In the genomic region with DNA sequence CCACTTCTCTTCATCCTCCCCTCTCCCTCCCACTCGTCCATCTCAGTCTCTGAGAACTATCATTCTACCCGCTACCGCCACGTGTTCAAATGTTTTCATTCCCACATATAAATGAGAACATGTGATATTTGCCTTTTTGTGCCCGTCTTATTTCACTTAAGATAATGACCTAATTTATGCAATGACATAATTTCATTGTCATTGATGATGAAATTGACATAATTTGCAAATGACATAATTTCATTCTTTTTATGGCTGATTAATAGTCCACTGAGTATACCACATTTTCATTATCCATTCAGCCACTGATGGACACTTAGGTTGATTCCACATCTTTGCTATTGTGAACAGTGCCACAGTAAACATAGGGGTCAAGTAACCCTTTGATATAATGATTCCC, we compare ENCODE assay signal across 25 cellular contexts.
A peak's percentile ranks its signal among the peaks of the same experiment; 100 is the strongest.
DNase-seq lines count a peak whose midpoint lies in the region; ATAC-seq and TF ChIP-seq lines count a peak whose summit lies in the region.
"Had no signal": no experiment of that assay in that cellular context is flagged by ENCODE, and none has a peak within 500 bp of the region (broad histone marks: within the 10 kb centered on the region; RNA-seq: fewer than 3 reads in every experiment).

No MANE protein-coding gene starts in this region.

- no peak overlapping the region for H3K4ac ChIP-seq in mesenchymal stem cell (ENCODE audit: low read depth in 1 of 2, low read length in 2 of 2)

- H3K4me3 Mint-ChIP-seq in activated CD8-positive, alpha-beta memory T cell treated with anti-CD3 and anti-CD28 coated beads, Interleukin-2, amount 10 ng/mL, durations not matched to agents 7 days and 5 days = no peak overlapping the region
- H3K4me3 Mint-ChIP-seq: B cell; CD4-positive, alpha-beta T cell; CD8-positive, alpha-beta T cell had no signal

- H3K27ac ChIP-seq in HEK293 (ENCODE audit: extremely low read depth, low read depth, low read length) (no peak overlapping the region), osteoblast (ENCODE audit: low read depth, low read length) (no peak overlapping the region), stomach (no peak overlapping the region), mesenchymal stem cell (ENCODE audit: low read length, poor library complexity, severe bottlenecking) (no peak overlapping the region)
- H3K27ac ChIP-seq: 22Rv1; A549; BLaER1 treated with 17β-estradiol and CSF1 and Interleukin-3, amounts not matched to agents 10 nM and 100 nM; C4-2B had no signal

- H3K4me2 ChIP-seq in osteoblast (ENCODE audit: insufficient read depth, low read length) = no peak overlapping the region
- no peak overlapping the region for H3K4me2 ChIP-seq in mesenchymal stem cell (ENCODE audit: low read length, poor library complexity, severe bottlenecking)
- H3K4me2 ChIP-seq: A549; BLaER1 treated with 17β-estradiol and CSF1 and Interleukin-3, amounts not matched to agents 10 nM and 100 nM had no signal

- H3K27me3 ChIP-seq in osteoblast (ENCODE audit: insufficient read depth, low read length) = no peaks in the 10 kb centered on the region
- H3K27me3 ChIP-seq in stomach = peaks cover 0 to 9% (median 0%) of the 10 kb centered on the region in 3 donors
- H3K27me3 ChIP-seq in mesenchymal stem cell (ENCODE audit: control insufficient read depth in 1 of 2, insufficient read depth in 1 of 2, low read length in 2 of 2) = no peaks in the 10 kb centered on the region
- H3K27me3 ChIP-seq: BLaER1 treated with 17β-estradiol and CSF1 and Interleukin-3, amounts not matched to agents 10 nM and 100 nM had no signal

- H2BK15ac ChIP-seq in mesenchymal stem cell (ENCODE audit: low read depth, poor library complexity, severe bottlenecking) = no peak overlapping the region

- no peaks in the 10 kb centered on the region for H3K36me3 Mint-ChIP-seq in activated CD8-positive, alpha-beta memory T cell treated with anti-CD3 and anti-CD28 coated beads, Interleukin-2, amount 10 ng/mL, durations not matched to agents 7 days and 5 days
- H3K36me3 Mint-ChIP-seq: CD8-positive, alpha-beta T cell had no signal

- no peak overlapping the region for H3K23ac ChIP-seq in mesenchymal stem cell (ENCODE audit: low read length in 2 of 2)

- no peaks in the 10 kb centered on the region for H4K20me1 ChIP-seq in osteoblast (ENCODE audit: insufficient read depth, low read length)
- H4K20me1 ChIP-seq: BLaER1 treated with 17β-estradiol and CSF1 and Interleukin-3, amounts not matched to agents 10 nM and 100 nM had no signal

- no peak overlapping the region for H4K8ac ChIP-seq in mesenchymal stem cell (ENCODE audit: low read length)

- H3K9me3 ChIP-seq in HEK293 (ENCODE audit: control insufficient read depth, insufficient read depth, low read depth, low read length) = no peaks in the 10 kb centered on the region
- H3K9me3 ChIP-seq in osteoblast (ENCODE audit: low read depth, low read length) = no peaks in the 10 kb centered on the region
- no peaks in the 10 kb centered on the region for H3K9me3 ChIP-seq in stomach
- no peaks in the 10 kb centered on the region for H3K9me3 ChIP-seq in mesenchymal stem cell (ENCODE audit: control insufficient read depth, low read length)
- H3K9me3 ChIP-seq: A549; BLaER1 treated with 17β-estradiol and CSF1 and Interleukin-3, amounts not matched to agents 10 nM and 100 nM; Caco-2 had no signal

- no peak for ATAC-seq in activated CD8-positive, alpha-beta memory T cell treated with anti-CD3 and anti-CD28 coated beads, Interleukin-2, amount 10 ng/mL, durations not matched to agents 7 days and 5 days
- no peak for ATAC-seq in GM21447 (IDR thresholded peaks at IDR 0.05; ENCODE audit: unreplicated experiment)
- ATAC-seq: A549; CD8-positive, alpha-beta T cell; GM12878 had no signal

- 77 to 86% (median 82%) methylated on average over 5 of the region's 5 CpGs for WGBS in stomach, 5 donors
- 85% methylated on average over 4 of the region's 5 CpGs for WGBS in mesenchymal stem cell

- H2AFZ ChIP-seq in osteoblast (ENCODE audit: low read length) (no peak overlapping the region), mesenchymal stem cell (ENCODE audit: low read depth, low read length) (no peak overlapping the region)

- no peak overlapping the region for H3K27ac Mint-ChIP-seq in activated CD8-positive, alpha-beta memory T cell treated with anti-CD3 and anti-CD28 coated beads, Interleukin-2, amount 10 ng/mL, durations not matched to agents 7 days and 5 days
- H3K27ac Mint-ChIP-seq: B cell; CD4-positive, alpha-beta T cell; CD8-positive, alpha-beta T cell had no signal

- H3K4me1 ChIP-seq in HEK293 (ENCODE audit: control insufficient read depth, insufficient read depth, low read length) = no peaks in the 10 kb centered on the region
- no peaks in the 10 kb centered on the region for H3K4me1 ChIP-seq in osteoblast (ENCODE audit: insufficient read depth, low read length)
- no peaks in the 10 kb centered on the region for H3K4me1 ChIP-seq in stomach
- no peaks in the 10 kb centered on the region for H3K4me1 ChIP-seq in mesenchymal stem cell (ENCODE audit: control insufficient read depth, insufficient read depth, low read depth, low read length)
- H3K4me1 ChIP-seq: A549; BLaER1 treated with 17β-estradiol and CSF1 and Interleukin-3, amounts not matched to agents 10 nM and 100 nM; Caco-2 had no signal

- no peak overlapping the region for H4K91ac ChIP-seq in mesenchymal stem cell (ENCODE audit: low read length)

- no peak overlapping the region for H2BK120ac ChIP-seq in mesenchymal stem cell (ENCODE audit: low read depth, low read length)

- no peak overlapping the region for H3K18ac ChIP-seq in mesenchymal stem cell (ENCODE audit: low read depth in 1 of 2, low read length in 2 of 2)

- no peaks in the 10 kb centered on the region for H3K9me3 Mint-ChIP-seq in activated CD8-positive, alpha-beta memory T cell treated with anti-CD3 and anti-CD28 coated beads, Interleukin-2, amount 10 ng/mL, durations not matched to agents 7 days and 5 days (ENCODE audit: low read depth)
- H3K9me3 Mint-ChIP-seq: CD4-positive, alpha-beta T cell; CD8-positive, alpha-beta T cell had no signal

- H3K4me1 Mint-ChIP-seq in activated CD8-positive, alpha-beta memory T cell treated with anti-CD3 and anti-CD28 coated beads, Interleukin-2, amount 10 ng/mL, durations not matched to agents 7 days and 5 days = no peaks in the 10 kb centered on the region

- no peaks in the 10 kb centered on the region for H3K36me3 ChIP-seq in HEK293 (ENCODE audit: control insufficient read depth in 2 of 2, insufficient read depth in 1 of 2, low read length in 2 of 2)
- no peaks in the 10 kb centered on the region for H3K36me3 ChIP-seq in osteoblast (ENCODE audit: insufficient read depth, low read length)
- H3K36me3 ChIP-seq in stomach = no peaks in the 10 kb centered on the region
- H3K36me3 ChIP-seq in mesenchymal stem cell (ENCODE audit: control insufficient read depth in 1 of 2, insufficient read depth in 2 of 2, low read depth in 1 of 2, low read length in 2 of 2) = no peaks in the 10 kb centered on the region
- H3K36me3 ChIP-seq: BLaER1 treated with 17β-estradiol and CSF1 and Interleukin-3, amounts not matched to agents 10 nM and 100 nM had no signal

- no peak for TF ChIP-seq CTCF in HEK293 (tag by site-specific recombination; IDR thresholded peaks at IDR 0.05)
- no peak for TF ChIP-seq CTCF in osteoblast (IDR thresholded peaks at IDR 0.05; ENCODE audit: extremely low read depth, low read depth, low read length)
- TF ChIP-seq CTCF in stomach (IDR thresholded peaks at IDR 0.05) = no peak

- H2BK12ac ChIP-seq in mesenchymal stem cell (ENCODE audit: low read length in 2 of 2) = no peak overlapping the region

- no peak overlapping the region for H2AK5ac ChIP-seq in mesenchymal stem cell (ENCODE audit: low read length, severe bottlenecking)

- TF ChIP-seq POLR2A in stomach (IDR thresholded peaks at IDR 0.05) = no peak

- DNase-seq in activated CD8-positive, alpha-beta memory T cell treated with anti-CD3 and anti-CD28 coated beads, Interleukin-2, amount 10 ng/mL, durations not matched to agents 7 days and 5 days = peak; percentile 16
- DNase-seq in activated CD8-positive, alpha-beta memory T cell treated with anti-CD3 and anti-CD28 coated beads, Interleukin-2, amount 50 U/mL, for 48 hours = no peak
- DNase-seq in osteoblast (ENCODE audit: insufficient read length, low spot score, missing footprints) = peak; percentile 42
- peak; percentile 2 for DNase-seq in stomach
- no peak for DNase-seq in mesenchymal stem cell
- DNase-seq: AML-193; Caco-2; Calu3; CD4-positive, alpha-beta T cell; CD8-positive, alpha-beta T cell; DMS 273 treated with DMSO at 0.1 percent for 48 hours; DMS153; DMS53; DMS79; DND-41; EL; GDM1 had no signal

- H3K27me3 Mint-ChIP-seq in activated CD8-positive, alpha-beta memory T cell treated with anti-CD3 and anti-CD28 coated beads, Interleukin-2, amount 10 ng/mL, durations not matched to agents 7 days and 5 days = peaks cover 12% of the 10 kb centered on the region

- no peak for TF ChIP-seq EP300 in stomach (IDR thresholded peaks at IDR 0.05)

- intact Hi-C loops in stomach (cut with DNase I; ENCODE audit: low total_unique reads) = no loop called here

- no peaks in the 10 kb centered on the region for H3K79me1 ChIP-seq in mesenchymal stem cell (replicated peaks; ENCODE audit: low read length, poor library complexity, severe bottlenecking)

- POLR2A ChIA-PET in HEK293 (lab: Yijun Ruan, JAX) = no interaction called here

- H3K14ac ChIP-seq in mesenchymal stem cell (ENCODE audit: low read length in 2 of 2) = no peak overlapping the region

- no peak overlapping the region for H3K4me3 ChIP-seq in HEK293 (ENCODE audit: low read depth, low read length)
- H3K4me3 ChIP-seq in osteoblast (ENCODE audit: insufficient read depth, low read length) = no peak overlapping the region
- H3K4me3 ChIP-seq in stomach = no peak overlapping the region
- H3K4me3 ChIP-seq in mesenchymal stem cell (ENCODE audit: insufficient read depth in 1 of 2, low read depth in 1 of 2, low read length in 2 of 2) = no peak overlapping the region
- H3K4me3 ChIP-seq: A549; BLaER1 treated with 17β-estradiol and CSF1 and Interleukin-3, amounts not matched to agents 10 nM and 100 nM; GM12878 had no signal

- H2BK5ac ChIP-seq in mesenchymal stem cell (ENCODE audit: low read depth, low read length, poor library complexity, severe bottlenecking) = no peak overlapping the region

- no peaks in the 10 kb centered on the region for H3K79me2 ChIP-seq in osteoblast (ENCODE audit: insufficient read depth, low read length)

- CTCF ChIA-PET in activated CD8-positive, alpha-beta memory T cell treated with anti-CD3 and anti-CD28 coated beads, Interleukin-2, amount 10 ng/mL, durations not matched to agents 7 days and 5 days (lab: Charles Lee) = no interaction called here
- CTCF ChIA-PET in HEK293 (lab: Yijun Ruan, JAX) = interaction anchor here (0.6 kb wide), 1 partner anchor 13 kb away, joined by 3 read pairs; no protein-coding TSS in a partner anchor

- no peak overlapping the region for H3K9ac ChIP-seq in mesenchymal stem cell (ENCODE audit: low read length)
- H3K9ac ChIP-seq: BLaER1 treated with 17β-estradiol and CSF1 and Interleukin-3, amounts not matched to agents 10 nM and 100 nM had no signal

Comparison
In these comparisons a context has a peak if more than half of its experiments do, and no peak if none do; other contexts are left out.
1. DNase-seq: peak in activated CD8-positive, alpha-beta memory T cell treated with anti-CD3 and anti-CD28 coated beads, Interleukin-2, amount 10 ng/mL, durations not matched to agents 7 days and 5 days (single experiment), osteoblast (single experiment) and stomach (single experiment); none in activated CD8-positive, alpha-beta memory T cell treated with anti-CD3 and anti-CD28 coated beads, Interleukin-2, amount 50 U/mL, for 48 hours (single experiment) and mesenchymal stem cell (single experiment).